ENCODE assay signal across 1 cellular context in genomic region chr9:136740971-136741884, GRCh38.
TF ChIP-seq lines count a peak whose summit lies in the region.

No MANE protein-coding gene starts in this region.

TF ChIP-seq in HepG2, 621 proteins besides CTCF, POLR2A, EP300 and RAD21 (continued from another document and continues in another):
- no peak; the same call in 1 of the 2 replicates for TF ChIP-seq HIC2 (CRISPR knock-in tag; IDR thresholded peaks at IDR 0.05; ENCODE audit: low read depth)
- TF ChIP-seq NBN (conservative IDR thresholded peaks at IDR 0.05): no peak
- TF ChIP-seq BHLHE40 (IDR thresholded peaks at IDR 0.05; ENCODE audit: low read length): peak; percentile 78
- TF ChIP-seq GABPA (IDR thresholded peaks at IDR 0.05; ENCODE audit: low read depth, low read length): no peak
- no peak for TF ChIP-seq GABPA (CRISPR knock-in tag; IDR thresholded peaks at IDR 0.05; ENCODE audit: low read depth)
- no peak for TF ChIP-seq NR2F6 (IDR thresholded peaks at IDR 0.05)
- TF ChIP-seq NR2F6 (CRISPR knock-in tag; IDR thresholded peaks at IDR 0.05): peak; percentile 67; the same call in 1 of the 2 replicates
- no peak for TF ChIP-seq PBX3 (CRISPR knock-in tag; IDR thresholded peaks at IDR 0.05; ENCODE audit: borderline replicate concordance)
- TF ChIP-seq NCOA2 (CRISPR knock-in tag; IDR thresholded peaks at IDR 0.05): peak; percentile 47; the same call in 1 of the 2 replicates
- TF ChIP-seq SMC3 (IDR thresholded peaks at IDR 0.05; ENCODE audit: low read length): no peak
- TF ChIP-seq MLXIP (CRISPR knock-in tag; IDR thresholded peaks at IDR 0.05; ENCODE audit: borderline replicate concordance): peak; percentile 93
- TF ChIP-seq HOXA5 (CRISPR knock-in tag; IDR thresholded peaks at IDR 0.05): peak; percentile 69; the same call in 1 of the 2 replicates
- no peak for TF ChIP-seq FUBP1 (CRISPR knock-in tag; IDR thresholded peaks at IDR 0.05; ENCODE audit: borderline replicate concordance)
- TF ChIP-seq GLI4 (CRISPR knock-in tag; IDR thresholded peaks at IDR 0.05; ENCODE audit: borderline replicate concordance): no peak
- TF ChIP-seq ARHGAP35 (CRISPR knock-in tag; IDR thresholded peaks at IDR 0.05; ENCODE audit: borderline replicate concordance): no peak
- TF ChIP-seq ERF (CRISPR knock-in tag; IDR thresholded peaks at IDR 0.05): peak; percentile 80
- TF ChIP-seq MXD3 (CRISPR knock-in tag; IDR thresholded peaks at IDR 0.05): peak; percentile 80
- TF ChIP-seq HOMEZ (CRISPR knock-in tag; IDR thresholded peaks at IDR 0.05; ENCODE audit: low read depth): no peak
- peak; percentile 26; the same call in 1 of the 2 replicates for TF ChIP-seq ZBTB20 (CRISPR knock-in tag; IDR thresholded peaks at IDR 0.05; ENCODE audit: borderline replicate concordance, low read depth)
- no peak for TF ChIP-seq ZNF280B (CRISPR knock-in tag; IDR thresholded peaks at IDR 0.05; ENCODE audit: borderline replicate concordance)
- peak; percentile 40; the same call in 1 of the 2 replicates for TF ChIP-seq HOXD1 (CRISPR knock-in tag; IDR thresholded peaks at IDR 0.05)
- TF ChIP-seq HNRNPK (IDR thresholded peaks at IDR 0.05; ENCODE audit: low read depth, low read length, poor library complexity, severe bottlenecking): no peak
- peak; percentile 70 for TF ChIP-seq GABPB1 (CRISPR knock-in tag; IDR thresholded peaks at IDR 0.05)
- TF ChIP-seq MTERF4 (CRISPR knock-in tag; IDR thresholded peaks at IDR 0.05): peak; percentile 53; the same call in 1 of the 2 replicates
- no peak for TF ChIP-seq RERE (CRISPR knock-in tag; IDR thresholded peaks at IDR 0.05; ENCODE audit: low read depth)
- peak; percentile 66; the same call in 1 of the 2 replicates for TF ChIP-seq ZNF446 (CRISPR knock-in tag; IDR thresholded peaks at IDR 0.05)
- peak; percentile 69; the same call in 1 of the 2 replicates for TF ChIP-seq TFDP1 (CRISPR knock-in tag; IDR thresholded peaks at IDR 0.05; ENCODE audit: borderline replicate concordance)
- peak; percentile 55; the same call in 1 of the 2 replicates for TF ChIP-seq ZNF691 (CRISPR knock-in tag; IDR thresholded peaks at IDR 0.05; ENCODE audit: borderline replicate concordance, low read depth)
- TF ChIP-seq ZNF709 (CRISPR knock-in tag; IDR thresholded peaks at IDR 0.05): no peak
- 0 out of 2 replicates have a peak, but pooled peaks have one; percentile 43 for TF ChIP-seq NKX3-1 (CRISPR knock-in tag; IDR thresholded peaks at IDR 0.05)
- TF ChIP-seq ZC3H4 (CRISPR knock-in tag; IDR thresholded peaks at IDR 0.05; ENCODE audit: borderline replicate concordance): no peak
- peak; percentile 66; the same call in 1 of the 2 replicates for TF ChIP-seq E2F2 (CRISPR knock-in tag; IDR thresholded peaks at IDR 0.05; ENCODE audit: borderline replicate concordance)
- TF ChIP-seq PRPF4 (IDR thresholded peaks at IDR 0.05; ENCODE audit: low read depth, low read length, poor library complexity, severe bottlenecking): no peak
